In the genomic region with DNA sequence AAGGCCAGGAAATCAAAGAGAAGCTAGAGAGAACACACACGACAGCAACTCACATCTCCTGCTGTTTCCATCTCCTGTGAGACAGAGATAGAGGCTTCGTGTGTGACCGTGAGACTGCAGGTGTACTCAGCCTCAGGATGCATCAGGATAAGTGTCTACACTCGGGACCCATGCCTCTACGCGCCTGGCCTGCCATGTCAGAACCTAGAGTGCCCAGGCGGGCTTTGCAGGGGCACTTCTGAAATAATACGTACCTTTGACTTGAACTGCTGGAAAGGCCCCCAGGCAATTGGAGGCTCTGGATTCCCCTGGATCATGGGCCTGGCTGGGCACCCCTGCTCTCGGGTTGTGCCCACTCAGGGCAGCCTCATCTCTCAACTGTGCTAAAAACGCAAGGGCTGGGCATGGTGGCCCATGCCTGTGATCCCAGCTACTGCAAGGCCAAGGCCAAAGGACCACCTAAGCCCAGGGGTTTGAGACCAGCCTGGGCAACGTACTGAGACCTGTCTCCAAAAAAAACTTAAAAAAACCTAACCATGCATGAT, we compare ENCODE assay signal across 25 cellular contexts. TPM values are rescaled to one million over a fixed set of nuclear protein-coding genes. Genes with fewer than 3 reads are reported as not detected.
DNase-seq lines count a peak whose midpoint lies in the region; ATAC-seq, FAIRE-seq and TF ChIP-seq lines count a peak whose summit lies in the region.
"Had no signal": no experiment of that assay in that cellular context is flagged by ENCODE, and none has a peak within 500 bp of the region (broad histone marks: within the 10 kb centered on the region; RNA-seq: fewer than 3 reads in every experiment).

No MANE protein-coding gene starts in this region.

- H3K36me3 ChIP-seq in K562 (ENCODE audit: control insufficient read depth, insufficient read depth, low read length): peaks cover 78% of the 10 kb centered on the region
- peaks cover 5% of the 10 kb centered on the region for H3K36me3 ChIP-seq in Karpas-422 (ENCODE audit: insufficient read depth, low read length)

- TF ChIP-seq RAD21 in K562 (CRISPR knock-in tag; conservative IDR thresholded peaks at IDR 0.05 in 1 of 2, IDR thresholded peaks at IDR 0.05 in 1 of 2): no peak

- no peak for TF ChIP-seq EP300 in K562 (IDR thresholded peaks at IDR 0.05; ENCODE audit: low read length)

- peaks cover 15% of the 10 kb centered on the region for H3K4me1 Mint-ChIP-seq in stimulated activated effector memory CD8-positive, alpha-beta T cell treated with anti-CD3 and anti-CD28 coated beads, Interleukin-12 subunit alpha, Interleukin-12 subunit beta, amount 100 ng/mL, for 72 hours

- DNase-seq in activated naive CD4-positive, alpha-beta T cell treated with anti-CD3 and anti-CD28 coated beads, Interleukin-2, amount 50 U/mL, for 16 hours: peak; percentile 4
- DNase-seq in activated naive CD4-positive, alpha-beta T cell (lab: John Stamatoyannopoulos, UW): no peak
- DNase-seq in NAMALWA (ENCODE audit: low spot score) (peak; percentile 46), K562 (ENCODE audit: extremely low read depth in 1 of 4, low spot score in 3 of 4) (no peak), Karpas-422 (no peak), NCI-H1436 (lab: John Stamatoyannopoulos, UW) (no peak), NCI-H1436 treated with DMSO at 0.1 percent for 48 hours (lab: John Stamatoyannopoulos, UW) (no peak)
- DNase-seq in stimulated activated effector memory CD8-positive, alpha-beta T cell treated with anti-CD3 and anti-CD28 coated beads, Interleukin-12 subunit alpha, Interleukin-12 subunit beta, amount 100 ng/mL, for 72 hours (ENCODE audit: low spot score in 2 of 2): no peak
- DNase-seq: ACHN; activated CD4-positive, alpha-beta T cell treated with anti-CD3 and anti-CD28 coated beads, Interleukin-2, amount 50 U/mL, for 1 hour; activated T-cell treated with anti-CD3 and anti-CD28 coated beads for 4 hours; C1 segment of cervical spinal cord; effector memory CD4-positive, alpha-beta T cell; NCI-H1105 treated with DMSO at 0.1 percent for 48 hours; NCI-H2107; NCI-H446 treated with DMSO at 0.1 percent for 48 hours; occipital lobe; retina; stimulated activated CD4-positive, alpha-beta T cell treated with anti-CD3 and anti-CD28 coated beads, Interleukin-4, amount 100 ng/mL, for 24 hours; WERI-Rb-1 had no signal

- TF ChIP-seq POLR2A in K562 (conservative IDR thresholded peaks at IDR 0.05): no peak

- H3K27ac ChIP-seq in K562 (ENCODE audit: extremely low read depth, low read depth, low read length): peak overlapping the region; percentile 29; the same call in 1 of the 3 replicates
- H3K27ac ChIP-seq in Karpas-422 (ENCODE audit: low read length): no peak overlapping the region
- H3K27ac ChIP-seq: WERI-Rb-1 had no signal

- POLR2A ChIA-PET in K562 (lab: Yijun Ruan, JAX): no interaction called here

- peak; percentile 14; the same call in 2 of the 3 replicates for ATAC-seq in K562
- peak; percentile 18 for ATAC-seq in stimulated activated effector memory CD8-positive, alpha-beta T cell treated with anti-CD3 and anti-CD28 coated beads, Interleukin-12 subunit alpha, Interleukin-12 subunit beta, amount 100 ng/mL, for 72 hours

- no peak overlapping the region for H3K4me3 ChIP-seq in K562
- H3K4me3 ChIP-seq in Karpas-422 (ENCODE audit: low read length): no peak overlapping the region
- H3K4me3 ChIP-seq: Peyer's patch had no signal

- no TSS peak for BruUV-seq in K562 (replicated peaks; lab: Mats Ljungman, UMichigan)

- H3K4me1 ChIP-seq in K562 (replicated peaks in 1 of 2; ENCODE audit: control insufficient read depth in 2 of 2, insufficient read depth in 2 of 2, low read length in 2 of 2) (peaks cover 0 to 27% of the 10 kb centered on the region in 2 experiments; a peak in 2 of 5 replicates), Karpas-422 (ENCODE audit: low read length) (no peaks in the 10 kb centered on the region)

- no peak overlapping the region for H3K4me2 ChIP-seq in K562 (ENCODE audit: insufficient read depth, low read length)
- H3K4me2 ChIP-seq in Karpas-422 (ENCODE audit: low read depth, low read length, poor library complexity, severe bottlenecking): no peak overlapping the region

- in situ Hi-C loops in K562 (cut with MboI): no loop called here

- peaks cover 6% of the 10 kb centered on the region; the same call in 1 of the 3 replicates for H3K79me2 ChIP-seq in K562 (ENCODE audit: control insufficient read depth, insufficient read depth, low read length)
- H3K79me2 ChIP-seq in Karpas-422 (ENCODE audit: low read length): no peaks in the 10 kb centered on the region

- H3K27ac Mint-ChIP-seq in stimulated activated effector memory CD8-positive, alpha-beta T cell treated with anti-CD3 and anti-CD28 coated beads, Interleukin-12 subunit alpha, Interleukin-12 subunit beta, amount 100 ng/mL, for 72 hours: no peak overlapping the region
- H3K27ac Mint-ChIP-seq: activated naive CD8-positive, alpha-beta T cell; memory B cell had no signal

- no peak overlapping the region for H3K9ac ChIP-seq in K562 (ENCODE audit: insufficient read depth in 1 of 2, low read depth in 2 of 2, low read length in 2 of 2)
- no peak overlapping the region for H3K9ac ChIP-seq in Karpas-422 (ENCODE audit: low read length)

- H3K27me3 ChIP-seq in K562 (ENCODE audit: control insufficient read depth in 2 of 2, insufficient read depth in 2 of 2, low read length in 2 of 2): no peaks in the 10 kb centered on the region
- no peaks in the 10 kb centered on the region for H3K27me3 ChIP-seq in Karpas-422 (ENCODE audit: low read length)
- H3K27me3 ChIP-seq: Peyer's patch had no signal

- intact Hi-C loops in K562 (cut with micrococcal nuclease): no loop called here

- H3K9me3 ChIP-seq in K562 (replicated peaks; ENCODE audit: control insufficient read depth, insufficient read depth, low read depth, low read length) (no peaks in the 10 kb centered on the region), Karpas-422 (ENCODE audit: low read length) (no peaks in the 10 kb centered on the region)
- H3K9me3 ChIP-seq: Peyer's patch had no signal

- CTCF ChIA-PET in K562 (lab: Yijun Ruan, JAX; ENCODE audit: low intra/inter-chr PET ratio): no interaction called here

- H3K9me1 ChIP-seq in K562 (ENCODE audit: control insufficient read depth, insufficient read depth, low read length): no peaks in the 10 kb centered on the region

- TF ChIP-seq CTCF in K562 (IDR thresholded peaks at IDR 0.05 in 2 of 3, conservative IDR thresholded peaks at IDR 0.05 in 1 of 3; ENCODE audit: insufficient read depth in 2 of 3, low read depth in 1 of 3, low read length in 3 of 3): no peak

- no peaks in the 10 kb centered on the region for H3K9me2 ChIP-seq in Karpas-422 (replicated peaks; ENCODE audit: insufficient read depth, low read length)

- no peaks in the 10 kb centered on the region for H3K9me3 Mint-ChIP-seq in stimulated activated effector memory CD8-positive, alpha-beta T cell treated with anti-CD3 and anti-CD28 coated beads, Interleukin-12 subunit alpha, Interleukin-12 subunit beta, amount 100 ng/mL, for 72 hours
- H3K9me3 Mint-ChIP-seq: memory B cell had no signal

- H2AFZ ChIP-seq in K562 (ENCODE audit: low read depth, low read length): no peak overlapping the region
- H2AFZ ChIP-seq in Karpas-422 (ENCODE audit: low read length): no peak overlapping the region

- 87% methylated on average over 11 of the region's 11 CpGs for WGBS in K562 (ENCODE audit: insufficient coverage, low coverage, missing lambda C conversion rate)

- H3K4me3 Mint-ChIP-seq in stimulated activated effector memory CD8-positive, alpha-beta T cell treated with anti-CD3 and anti-CD28 coated beads, Interleukin-12 subunit alpha, Interleukin-12 subunit beta, amount 100 ng/mL, for 72 hours: no peak overlapping the region
- H3K4me3 Mint-ChIP-seq: activated naive CD8-positive, alpha-beta T cell; memory B cell had no signal

- peaks cover 30% of the 10 kb centered on the region for H4K20me1 ChIP-seq in K562 (replicated peaks; ENCODE audit: control insufficient read depth, insufficient read depth, low read length)
- H4K20me1 ChIP-seq in Karpas-422 (ENCODE audit: insufficient read depth, low read depth, low read length): peaks cover 6% of the 10 kb centered on the region; the same call in 1 of the 2 replicates

- peaks cover 71% of the 10 kb centered on the region for H3K36me3 Mint-ChIP-seq in stimulated activated effector memory CD8-positive, alpha-beta T cell treated with anti-CD3 and anti-CD28 coated beads, Interleukin-12 subunit alpha, Interleukin-12 subunit beta, amount 100 ng/mL, for 72 hours

- no peak for FAIRE-seq in K562 (lab: Jason Lieb, UNC)
- FAIRE-seq: D721Med had no signal

RNA-seq across cellular contexts. Expression of gene CLPTM1L, which starts 13.0 kb away (rescaled TPM):
- 215 and 519 TPM in 2 replicates for total RNA-seq in K562 (2011; cell fraction: chromatin; rRNA removed; ENCODE audit: low replicate concordance)
- 574 and 584 TPM in 2 replicates for total RNA-seq in K562 (2011; cell fraction: nucleolus; rRNA removed)
- total RNA-seq in K562 (2011; cell fraction: nucleoplasm; rRNA removed): 409 and 456 TPM in 2 replicates
- total RNA-seq in K562 (2014; rRNA removed): 217 and 249 TPM in 2 replicates
- 132 and 136 TPM in 2 replicates for total RNA-seq in K562 (2014; rRNA removed; fragmentation: Illumina TruSeq; extraction: Trizol)
- 177 and 179 TPM in 2 replicates for total RNA-seq in K562 (2015; rRNA removed; fragmentation: Illumina TruSeq; extraction: Trizol)
- total RNA-seq in K562 (2021): 145 and 152 TPM in 2 replicates
- polyA plus RNA-seq in K562 (2011; rRNA removed): 130 and 184 TPM in 2 replicates
- polyA plus RNA-seq in K562 (2011; cell fraction: cytosol; rRNA removed): 150 and 221 TPM in 2 replicates
- 196 and 245 TPM in 2 replicates for polyA plus RNA-seq in K562 (2011; cell fraction: nucleus; rRNA removed)
- polyA plus RNA-seq in K562 (2012): 110 and 155 TPM in 2 replicates
- 198 and 213 TPM in 2 replicates for polyA plus RNA-seq in K562 (2014; fragmentation: Illumina TruSeq; extraction: Trizol)
- 10 to 100 TPM in 1 of 2 experiments, 1 to 10 TPM in 1; 3.5 to 14.1 TPM for polyA plus RNA-seq in K562 (2014; fragmentation: Nextera tagmentation; extraction: Ambion mirVana)
- 180 and 181 TPM in 2 replicates for polyA plus RNA-seq in K562 (2014; rRNA removed)
- polyA minus RNA-seq in K562 (2011; rRNA and poly(A)+ RNA removed): 112 and 228 TPM in 2 replicates
- 74.7 and 93.6 TPM in 2 replicates for polyA minus RNA-seq in K562 (2011; cell fraction: cytosol; rRNA and poly(A)+ RNA removed)
- polyA minus RNA-seq in K562 (2011; cell fraction: nucleus; rRNA and poly(A)+ RNA removed): 73.0 and 82.1 TPM in 2 replicates
- total RNA-seq in Karpas-422 (2014; rRNA removed; shearing (Covaris generic); ENCODE audit: low replicate concordance): 141 and 164 TPM in 2 replicates

RNA-seq across cellular contexts. Expression of gene TERT, which starts 37.1 kb away (rescaled TPM):
- total RNA-seq in K562 (2011; cell fraction: chromatin; rRNA removed; ENCODE audit: low replicate concordance): 14.2 and 54.7 TPM in 2 replicates
- 26.1 and 26.7 TPM in 2 replicates for total RNA-seq in K562 (2011; cell fraction: nucleolus; rRNA removed)
- total RNA-seq in K562 (2011; cell fraction: nucleoplasm; rRNA removed): 10.8 and 13.8 TPM in 2 replicates
- total RNA-seq in K562 (2014; rRNA removed): 1.7 and 2.5 TPM in 2 replicates
- 0.41 and 0.44 TPM in 2 replicates for total RNA-seq in K562 (2014; rRNA removed; fragmentation: Illumina TruSeq; extraction: Trizol)
- 0.54 and 0.83 TPM in 2 replicates for total RNA-seq in K562 (2015; rRNA removed; fragmentation: Illumina TruSeq; extraction: Trizol)
- 3.3 and 3.4 TPM in 2 replicates for total RNA-seq in K562 (2021)
- 1.4 and 2.7 TPM in 2 replicates for polyA plus RNA-seq in K562 (2011; rRNA removed)
- 1.3 and 3.8 TPM in 2 replicates for polyA plus RNA-seq in K562 (2011; cell fraction: cytosol; rRNA removed)
- polyA plus RNA-seq in K562 (2011; cell fraction: nucleus; rRNA removed): 15.4 and 32.7 TPM in 2 replicates
- polyA plus RNA-seq in K562 (2012): 1.0 and 1.5 TPM in 2 replicates
- polyA plus RNA-seq in K562 (2014; fragmentation: Illumina TruSeq; extraction: Trizol): 0.48 and 1.00 TPM in 2 replicates
- polyA plus RNA-seq in K562 (2014; fragmentation: Nextera tagmentation; extraction: Ambion mirVana): under 1 TPM in 1 of 2 experiments, not detected in 1; 0.08 TPM
- 2.2 and 4.5 TPM in 2 replicates for polyA plus RNA-seq in K562 (2014; rRNA removed)
- polyA minus RNA-seq in K562 (2011; rRNA and poly(A)+ RNA removed): 0.69 and 1.6 TPM in 2 replicates
- polyA minus RNA-seq in K562 (2011; cell fraction: cytosol; rRNA and poly(A)+ RNA removed): 1.7 and 5.3 TPM in 2 replicates
- 8.1 and 11.4 TPM in 2 replicates for polyA minus RNA-seq in K562 (2011; cell fraction: nucleus; rRNA and poly(A)+ RNA removed)
- total RNA-seq in Karpas-422 (2014; rRNA removed; shearing (Covaris generic); ENCODE audit: low replicate concordance): 2.2 and 3.3 TPM in 2 replicates
- total RNA-seq: fibroblast of lung, occipital lobe had no signal
- polyA plus RNA-seq: fibroblast of lung had no signal

Comparison
In these comparisons a context has a peak if more than half of its experiments do, and no peak if none do; other contexts are left out.
1. DNase-seq: peak in activated naive CD4-positive, alpha-beta T cell treated with anti-CD3 and anti-CD28 coated beads, Interleukin-2, amount 50 U/mL, for 16 hours (single experiment) and NAMALWA (single experiment); none in activated naive CD4-positive, alpha-beta T cell (0 of 4), K562 (0 of 4), stimulated activated effector memory CD8-positive, alpha-beta T cell treated with anti-CD3 and anti-CD28 coated beads, Interleukin-12 subunit alpha, Interleukin-12 subunit beta, amount 100 ng/mL, for 72 hours (0 of 2), Karpas-422 (single experiment), NCI-H1436 (single experiment) and NCI-H1436 treated with DMSO at 0.1 percent for 48 hours (single experiment).